ENCODE assay signal across 30 cellular contexts in the genomic region with DNA sequence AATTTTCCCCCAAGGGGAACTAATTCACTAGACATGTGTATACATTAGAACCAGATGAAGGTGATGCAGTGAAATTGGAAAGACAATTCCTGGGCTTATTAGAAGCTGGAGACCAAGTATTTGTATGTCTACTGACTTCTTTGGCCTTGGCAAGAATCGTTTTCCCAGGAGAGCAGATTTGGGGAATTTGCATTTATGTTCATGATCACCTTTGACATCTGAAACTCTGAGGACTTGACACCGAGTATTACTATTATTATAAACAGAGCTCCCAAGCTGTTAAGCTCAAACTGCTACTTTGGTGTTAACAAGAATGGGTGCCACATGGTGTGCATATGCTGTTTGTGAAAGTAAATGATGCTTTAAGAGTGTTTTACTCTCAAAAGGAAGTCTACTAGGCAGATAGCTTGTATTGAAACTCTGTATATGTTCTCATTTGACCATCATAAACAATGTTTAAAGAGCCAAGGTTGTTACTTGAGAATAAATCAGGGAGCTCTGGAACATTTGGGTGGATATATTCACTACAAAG.
DNase-seq lines count a peak whose midpoint lies in the region; ATAC-seq, FAIRE-seq and TF ChIP-seq lines count a peak whose summit lies in the region.
"Had no signal": no experiment of that assay in that cellular context is flagged by ENCODE, and none has a peak within 500 bp of the region (broad histone marks: within the 10 kb centered on the region; RNA-seq: fewer than 3 reads in every experiment).

No MANE protein-coding gene starts in this region.

- in situ Hi-C loops in GM12878 (cut with MboI) = loop anchor here (5.0 kb wide), 2 partner anchors 103 to 403 kb away; no protein-coding TSS in a partner anchor

- FAIRE-seq in GM12878 (lab: Jason Lieb, UNC) = peak; percentile 44
- FAIRE-seq: GM12891, TTC549 had no signal

- H3K79me2 ChIP-seq in GM12878 (ENCODE audit: control insufficient read depth, insufficient read depth, low read length) = no peaks in the 10 kb centered on the region

- H4K20me1 ChIP-seq in GM12878 (ENCODE audit: control insufficient read depth, insufficient read depth) = no peaks in the 10 kb centered on the region

- H3K4me3 Mint-ChIP-seq in stimulated activated naive B cell treated with anti-CD40 and anti-IgM and Interleukin-4, amounts not matched to agents 10 μg/mL and 1 μg/mL and 100 μg/mL, for 72 hours = no peak overlapping the region
- H3K4me3 Mint-ChIP-seq: B cell, immature natural killer cell had no signal

- WGBS in GM12878 (ENCODE audit: insufficient coverage, insufficient replicate concordance, low lambda C conversion rate, missing lambda C conversion rate) = 0% methylated on average over 2 of the region's 2 CpGs

- H3K4me2 ChIP-seq in GM12878 (ENCODE audit: control insufficient read depth, insufficient read depth) = no peak overlapping the region

- TF ChIP-seq EP300 in GM12878 (IDR thresholded peaks at IDR 0.05; ENCODE audit: borderline replicate concordance in 1 of 2, control insufficient read depth in 1 of 2, low read depth in 2 of 2, low read length in 2 of 2) = no peak

- SMC1A ChIA-PET in GM12878 (lab: Charles Lee; ENCODE audit: uncharacterized antibody, unreplicated experiment) = interaction anchor here (0.7 to 4.1 kb wide), 14 partner anchors 10 to 404 kb away, joined by 3 to 20 read pairs (median 4); no protein-coding TSS in a partner anchor

- H3K9ac ChIP-seq in GM12878 (ENCODE audit: control insufficient read depth, insufficient read depth, low read length) = no peak overlapping the region

- TF ChIP-seq CTCF in cardiac muscle cell (IDR thresholded peaks at IDR 0.05; ENCODE audit: low read depth, low read length) = no peak
- TF ChIP-seq CTCF in GM12878 (IDR thresholded peaks at IDR 0.05 in 2 of 3, conservative IDR thresholded peaks at IDR 0.05 in 1 of 3; ENCODE audit: control insufficient read depth in 2 of 3, extremely low read depth in 1 of 3, insufficient read depth in 1 of 3, low read depth in 3 of 3, low read length in 3 of 3) = no peak
- no peak for TF ChIP-seq CTCF in GM10248 (IDR thresholded peaks at IDR 0.05; ENCODE audit: control extremely low read depth, extremely low read depth, low read depth, missing control alignments)

- RAD21 ChIA-PET in GM12878 (lab: Charles Lee; ENCODE audit: unreplicated experiment) = interaction anchor here (0.9 to 2.5 kb wide), 7 partner anchors 10 to 404 kb away, joined by 3 to 11 read pairs (median 5); no protein-coding TSS in a partner anchor

- DNase-seq in cardiac muscle cell (ENCODE audit: low read depth in 1 of 2, low spot score in 1 of 2) (no peak), left cardiac atrium (no peak), NCI-H146 treated with DMSO at 0.1 percent for 48 hours (lab: John Stamatoyannopoulos, UW; ENCODE audit: unreplicated experiment) (peak; percentile 69), GM12878 (ENCODE audit: low read depth, low spot score) (no peak), cortex of kidney (lab: John Stamatoyannopoulos, UW) (no peak), GM10248 (ENCODE audit: extremely low spot score) (no peak)
- no peak for DNase-seq in stimulated activated naive B cell treated with anti-CD40 and anti-IgM and Interleukin-4, amounts not matched to agents 10 μg/mL and 1 μg/mL and 100 μg/mL, for 72 hours
- DNase-seq: activated CD8-positive, alpha-beta memory T cell treated with anti-CD3 and anti-CD28 coated beads for 24 hours; activated naive CD4-positive, alpha-beta T cell; activated T-cell treated with anti-CD3 and anti-CD28 coated beads, Interleukin-2, amount 50 U/mL, for 1 hour; amniotic stem cell; colonic mucosa; DMS79 treated with DMSO at 0.1 percent for 48 hours; foreskin melanocyte; immature natural killer cell; Karpas-422; mesendoderm; MV-4-11; NCI-H187 treated with DMSO at 0.1 percent for 48 hours; NCI-H510A treated with DMSO at 0.1 percent for 48 hours; SJCRH30; T-helper 1 cell; trophoblast cell had no signal

- H3K4me3 ChIP-seq in cardiac muscle cell = no peak overlapping the region
- no peak overlapping the region for H3K4me3 ChIP-seq in GM12878
- H3K4me3 ChIP-seq: breast epithelium, colonic mucosa, esophagus muscularis mucosa, SJCRH30 had no signal

- intact Hi-C loops in left cardiac atrium (cut with DNase I) = loop anchor here in 1 of 2 donors (10.0 kb wide), 1 partner anchor 101 kb away; no protein-coding TSS in a partner anchor
- intact Hi-C loops in GM12878 (cut with micrococcal nuclease; ENCODE audit: unreplicated experiment) = no loop called here

- H3K9me3 Mint-ChIP-seq in stimulated activated naive B cell treated with anti-CD40 and anti-IgM and Interleukin-4, amounts not matched to agents 10 μg/mL and 1 μg/mL and 100 μg/mL, for 72 hours = no peaks in the 10 kb centered on the region

- H3K36me3 Mint-ChIP-seq in stimulated activated naive B cell treated with anti-CD40 and anti-IgM and Interleukin-4, amounts not matched to agents 10 μg/mL and 1 μg/mL and 100 μg/mL, for 72 hours = no peaks in the 10 kb centered on the region
- H3K36me3 Mint-ChIP-seq: immature natural killer cell had no signal

- peaks cover 73% of the 10 kb centered on the region for H3K4me1 ChIP-seq in cardiac muscle cell (ENCODE audit: low read depth)
- H3K4me1 ChIP-seq in GM12878 (ENCODE audit: control insufficient read depth, insufficient read depth, low read length) = peaks cover 4% of the 10 kb centered on the region; the same call in 1 of the 2 replicates
- H3K4me1 ChIP-seq: breast epithelium, colonic mucosa, esophagus muscularis mucosa, SJCRH30 had no signal

- H3K36me3 ChIP-seq in cardiac muscle cell = no peaks in the 10 kb centered on the region
- no peaks in the 10 kb centered on the region for H3K36me3 ChIP-seq in GM12878 (ENCODE audit: control insufficient read depth in 2 of 2, insufficient read depth in 2 of 2, low read length in 1 of 2)
- H3K36me3 ChIP-seq: breast epithelium, colonic mucosa, esophagus muscularis mucosa, SJCRH30 had no signal

- CTCF ChIA-PET in GM12878 (lab: Yijun Ruan, JAX) = interaction anchor here (0.8 to 2.1 kb wide), 7 partner anchors 10 to 405 kb away, joined by 3 to 8 read pairs (median 5); no protein-coding TSS in a partner anchor
- CTCF ChIA-PET in GM10248 (lab: Yijun Ruan, JAX) = interaction anchor here (0.8 to 1.8 kb wide), 4 partner anchors 10 to 104 kb away, joined by 3 to 12 read pairs (median 4); no protein-coding TSS in a partner anchor

- H3K27ac Mint-ChIP-seq in stimulated activated naive B cell treated with anti-CD40 and anti-IgM and Interleukin-4, amounts not matched to agents 10 μg/mL and 1 μg/mL and 100 μg/mL, for 72 hours = no peak overlapping the region
- H3K27ac Mint-ChIP-seq: B cell, immature natural killer cell had no signal

- peaks cover 4 to 6% of the 10 kb centered on the region in 2 donors for H3K4me1 Mint-ChIP-seq in stimulated activated naive B cell treated with anti-CD40 and anti-IgM and Interleukin-4, amounts not matched to agents 10 μg/mL and 1 μg/mL and 100 μg/mL, for 72 hours
- H3K4me1 Mint-ChIP-seq: B cell, immature natural killer cell had no signal

- TF ChIP-seq POLR2A in GM12878 (IDR thresholded peaks at IDR 0.05; ENCODE audit: low read depth, low read length) = no peak

- H2AFZ ChIP-seq in GM12878 (ENCODE audit: control insufficient read depth, low read depth, low read length) = no peak overlapping the region

- no peak for TF ChIP-seq RAD21 in GM12878 (IDR thresholded peaks at IDR 0.05; ENCODE audit: insufficient read depth, low read depth, low read length)

- H3K27me3 Mint-ChIP-seq in stimulated activated naive B cell treated with anti-CD40 and anti-IgM and Interleukin-4, amounts not matched to agents 10 μg/mL and 1 μg/mL and 100 μg/mL, for 72 hours = peaks cover 0 to 5% of the 10 kb centered on the region in 2 donors

- no peaks in the 10 kb centered on the region for H3K27me3 ChIP-seq in cardiac muscle cell
- no peaks in the 10 kb centered on the region for H3K27me3 ChIP-seq in GM12878 (replicated peaks in 1 of 2; ENCODE audit: control insufficient read depth in 2 of 2, insufficient read depth in 2 of 2, low read length in 1 of 2)
- H3K27me3 ChIP-seq: breast epithelium, colonic mucosa, esophagus muscularis mucosa, SJCRH30 had no signal

- BruUV-seq in GM12878 (replicated peaks; lab: Mats Ljungman, UMichigan) = no TSS peak

- ATAC-seq in left cardiac atrium = no peak
- peak; percentile 52 for ATAC-seq in GM12878
- ATAC-seq in stimulated activated naive B cell treated with anti-CD40 and anti-IgM and Interleukin-4, amounts not matched to agents 10 μg/mL and 1 μg/mL and 100 μg/mL, for 72 hours (replicated peaks) = no peak
- ATAC-seq in GM18511 (IDR thresholded peaks at IDR 0.05; ENCODE audit: unreplicated experiment) = no peak
- ATAC-seq: left lobe of liver had no signal

- POLR2A ChIA-PET in GM12878 (lab: Charles Lee) = interaction anchor here (0.5 to 1.0 kb wide), 3 partner anchors 11 to 98 kb away, joined by 3 to 5 read pairs (median 4); no protein-coding TSS in a partner anchor
- POLR2A ChIA-PET in GM10248 (lab: Yijun Ruan, JAX) = no interaction called here

- H3K27ac ChIP-seq in cardiac muscle cell (peak overlapping the region; percentile 83), GM12878 (ENCODE audit: control insufficient read depth, insufficient read depth) (no peak overlapping the region; the same call in 1 of the 2 replicates)
- H3K27ac ChIP-seq: breast epithelium, colonic mucosa, esophagus muscularis mucosa, SJCRH30 had no signal

- no peaks in the 10 kb centered on the region for H3K9me3 ChIP-seq in cardiac muscle cell (ENCODE audit: low read depth)
- no peaks in the 10 kb centered on the region for H3K9me3 ChIP-seq in GM12878 (replicated peaks; ENCODE audit: control insufficient read depth, insufficient read depth, low read length)
- H3K9me3 ChIP-seq: breast epithelium, colonic mucosa, esophagus muscularis mucosa, SJCRH30 had no signal

TF ChIP-seq in GM12878, 131 proteins besides CTCF, POLR2A, EP300 and RAD21 (continues in another document):
- TF ChIP-seq JUNB (IDR thresholded peaks at IDR 0.05) (no peak), MEF2B (IDR thresholded peaks at IDR 0.05; ENCODE audit: partially characterized antibody, poor library complexity, severe bottlenecking) (peak; percentile 27), NR2F1 (conservative IDR thresholded peaks at IDR 0.05) (peak; percentile 72), KDM1A (IDR thresholded peaks at IDR 0.05; ENCODE audit: borderline replicate concordance) (no peak)
